Comparison of ENCODE assay signal across 10 cellular contexts in the genomic region with DNA sequence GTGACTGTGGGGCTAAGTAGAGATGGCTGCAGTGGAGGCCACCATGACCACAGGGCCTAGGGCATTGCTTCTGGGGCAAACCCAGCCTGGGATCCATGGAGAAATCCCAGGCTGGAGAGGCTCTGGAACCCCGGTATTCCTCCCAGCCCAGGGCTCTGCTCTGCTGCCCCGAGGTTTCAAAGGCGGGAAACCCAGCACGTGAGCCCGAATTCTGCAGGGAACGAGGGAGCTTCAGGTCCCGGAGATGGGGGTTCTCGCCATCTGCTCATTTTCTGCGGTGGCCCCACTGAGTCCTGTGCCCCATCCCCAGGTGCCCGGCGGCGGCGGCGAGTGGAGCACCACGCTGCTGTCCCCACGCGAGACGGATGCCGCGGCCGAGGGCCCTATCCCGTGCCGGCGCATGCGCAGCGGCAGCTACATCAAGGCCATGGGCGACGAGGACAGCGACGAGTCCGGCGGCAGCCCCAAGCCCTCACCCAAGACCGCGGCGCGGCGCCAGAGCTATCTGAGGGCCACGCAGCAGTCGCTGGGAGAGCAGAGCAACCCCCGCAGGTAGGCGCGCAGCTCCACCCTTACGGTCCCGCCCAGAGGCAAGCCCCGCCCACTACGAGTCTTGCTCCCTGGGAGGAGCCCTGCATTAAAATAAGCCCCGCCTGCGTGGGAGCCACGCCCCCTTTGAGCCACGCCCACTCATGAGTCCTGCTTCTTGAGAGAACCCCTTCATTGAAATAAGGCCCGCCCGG.
DNase-seq lines count a peak whose midpoint lies in the region; ATAC-seq, FAIRE-seq and TF ChIP-seq lines count a peak whose summit lies in the region.
"Had no signal": no experiment of that assay in that cellular context is flagged by ENCODE, and none has a peak within 500 bp of the region (broad histone marks: within the 10 kb centered on the region; RNA-seq: fewer than 3 reads in every experiment).

No MANE protein-coding gene starts in this region.

- peak; percentile 38 to 84; a peak in 5 of 6 replicates for ATAC-seq in A549
- ATAC-seq in HG02678 (IDR thresholded peaks at IDR 0.05; ENCODE audit: unreplicated experiment), result peak; percentile 38
- ATAC-seq in activated naive CD8-positive, alpha-beta T cell treated with anti-CD3 and anti-CD28 coated beads, Interleukin-2, amount 10 ng/mL, durations not matched to agents 7 days and 5 days (ENCODE audit: low read depth), result peak; percentile 63
- ATAC-seq in GM21529 (IDR thresholded peaks at IDR 0.05; ENCODE audit: unreplicated experiment), result no peak
- no peak for ATAC-seq in GM21515 (IDR thresholded peaks at IDR 0.05; ENCODE audit: unreplicated experiment)

- peak overlapping the region; percentile 30 for H3K4me3 Mint-ChIP-seq in activated naive CD8-positive, alpha-beta T cell treated with anti-CD3 and anti-CD28 coated beads, Interleukin-2, amount 10 ng/mL, durations not matched to agents 7 days and 5 days

- H3K4me1 Mint-ChIP-seq in activated naive CD8-positive, alpha-beta T cell treated with anti-CD3 and anti-CD28 coated beads, Interleukin-2, amount 10 ng/mL, durations not matched to agents 7 days and 5 days, result peaks cover 10% of the 10 kb centered on the region

- CTCF ChIA-PET in A549 (lab: Yijun Ruan, JAX), result interaction anchor here (1.0 to 6.3 kb wide), 4 partner anchors 14 to 280 kb away, joined by 3 to 142 read pairs (median 29); no protein-coding TSS in a partner anchor

- POLR2A ChIA-PET in A549 (lab: Yijun Ruan, JAX), result no interaction called here
- POLR2A ChIA-PET in activated naive CD8-positive, alpha-beta T cell treated with anti-CD3 and anti-CD28 coated beads, Interleukin-2, amount 10 ng/mL, durations not matched to agents 7 days and 5 days (lab: Charles Lee), result no interaction called here

- peak overlapping the region; percentile 84 for H3K4me2 ChIP-seq in A549

- TF ChIP-seq CTCF in A549 (IDR thresholded peaks at IDR 0.05) (no peak), left ventricle myocardium inferior (IDR thresholded peaks at IDR 0.05; ENCODE audit: borderline replicate concordance) (no peak), retinal pigment epithelial cell (conservative IDR thresholded peaks at IDR 0.05; ENCODE audit: low read depth, low read length) (no peak)

- no peaks in the 10 kb centered on the region for H3K36me3 ChIP-seq in left ventricle myocardium inferior

- H3K36me3 Mint-ChIP-seq in activated naive CD8-positive, alpha-beta T cell treated with anti-CD3 and anti-CD28 coated beads, Interleukin-2, amount 10 ng/mL, durations not matched to agents 7 days and 5 days, result no peaks in the 10 kb centered on the region

- peak overlapping the region; percentile 45 for H3K4me3 ChIP-seq in A549
- peak overlapping the region; percentile 56 for H3K4me3 ChIP-seq in left ventricle myocardium inferior
- peak overlapping the region; percentile 25 for H3K4me3 ChIP-seq in retinal pigment epithelial cell (ENCODE audit: low read length)

- 2% methylated on average over 9 of the region's 52 CpGs for WGBS in A549 (ENCODE audit: missing lambda C conversion rate)

- TF ChIP-seq EP300 in A549 (IDR thresholded peaks at IDR 0.05), result no peak

- no peaks in the 10 kb centered on the region for H3K27me3 Mint-ChIP-seq in activated naive CD8-positive, alpha-beta T cell treated with anti-CD3 and anti-CD28 coated beads, Interleukin-2, amount 10 ng/mL, durations not matched to agents 7 days and 5 days

- H3K27ac ChIP-seq in A549 (peak overlapping the region; percentile 59 to 80; a peak in 5 of 6 replicates), left ventricle myocardium inferior (replicated peaks) (no peak overlapping the region)

- 0 out of 2 replicates have a peak, but pooled peaks have one; percentile 17 for TF ChIP-seq POLR2A in A549 (IDR thresholded peaks at IDR 0.05; ENCODE audit: low read length)

- no peak for FAIRE-seq in A549 (lab: Jason Lieb, UNC)
- FAIRE-seq: G401.6, islet of Langerhans had no signal

- peak; percentile 64 to 89 for DNase-seq in A549 (ENCODE audit: low read depth in 1 of 2, low spot score in 1 of 2)
- DNase-seq in SW 1271 (lab: John Stamatoyannopoulos, UW), result peak; percentile 75 to 87
- peak; percentile 86 for DNase-seq in activated naive CD8-positive, alpha-beta T cell treated with anti-CD3 and anti-CD28 coated beads, Interleukin-2, amount 10 ng/mL, durations not matched to agents 7 days and 5 days
- peak; percentile 71 for DNase-seq in left ventricle myocardium inferior
- no peak for DNase-seq in retinal pigment epithelial cell (ENCODE audit: low read depth)

- H3K4me1 ChIP-seq in A549 (no peaks in the 10 kb centered on the region), left ventricle myocardium inferior (peaks cover 7% of the 10 kb centered on the region)

- intact Hi-C loops in left ventricle myocardium inferior (cut with micrococcal nuclease), result no loop called here

- no peaks in the 10 kb centered on the region for H3K9me3 Mint-ChIP-seq in activated naive CD8-positive, alpha-beta T cell treated with anti-CD3 and anti-CD28 coated beads, Interleukin-2, amount 10 ng/mL, durations not matched to agents 7 days and 5 days

- no peaks in the 10 kb centered on the region for H3K9me3 ChIP-seq in A549
- no peaks in the 10 kb centered on the region for H3K9me3 ChIP-seq in left ventricle myocardium inferior (replicated peaks)

- TF ChIP-seq RAD21 in A549 (conservative IDR thresholded peaks at IDR 0.05 in 1 of 2, IDR thresholded peaks at IDR 0.05 in 1 of 2), result no peak

- peaks cover 40% of the 10 kb centered on the region for H3K27me3 ChIP-seq in left ventricle myocardium inferior (ENCODE audit: low read depth)

- H3K27ac Mint-ChIP-seq in activated naive CD8-positive, alpha-beta T cell treated with anti-CD3 and anti-CD28 coated beads, Interleukin-2, amount 10 ng/mL, durations not matched to agents 7 days and 5 days, result no peak overlapping the region

TF ChIP-seq in A549, 52 proteins besides CTCF, POLR2A, EP300 and RAD21:
- TF ChIP-seq, protein P1, sequence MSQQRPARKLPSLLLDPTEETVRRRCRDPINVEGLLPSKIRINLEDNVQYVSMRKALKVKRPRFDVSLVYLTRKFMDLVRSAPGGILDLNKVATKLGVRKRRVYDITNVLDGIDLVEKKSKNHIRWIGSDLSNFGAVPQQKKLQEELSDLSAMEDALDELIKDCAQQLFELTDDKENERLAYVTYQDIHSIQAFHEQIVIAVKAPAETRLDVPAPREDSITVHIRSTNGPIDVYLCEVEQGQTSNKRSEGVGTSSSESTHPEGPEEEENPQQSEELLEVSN (IDR thresholded peaks at IDR 0.05; ENCODE audit: borderline replicate concordance, low read depth), result peak; percentile 98
- TF ChIP-seq RFX5 (IDR thresholded peaks at IDR 0.05) (no peak), HOXB13 (CRISPR knock-in tag; IDR thresholded peaks at IDR 0.05; ENCODE audit: low read depth) (no peak), EHF (CRISPR knock-in tag; IDR thresholded peaks at IDR 0.05) (no peak), TP53 (CRISPR knock-in tag; IDR thresholded peaks at IDR 0.05) (no peak), ESRRA (IDR thresholded peaks at IDR 0.05; ENCODE audit: borderline replicate concordance, low read length) (no peak), HOXB5 (CRISPR knock-in tag; IDR thresholded peaks at IDR 0.05) (no peak), SREBF2 (IDR thresholded peaks at IDR 0.05) (no peak), KDM5A (IDR thresholded peaks at IDR 0.05) (no peak), JUN (IDR thresholded peaks at IDR 0.05) (no peak), NFE2L2 (conservative IDR thresholded peaks at IDR 0.05; ENCODE audit: low read length) (no peak), SMC3 (IDR thresholded peaks at IDR 0.05) (no peak)
- TF ChIP-seq, protein P2, sequence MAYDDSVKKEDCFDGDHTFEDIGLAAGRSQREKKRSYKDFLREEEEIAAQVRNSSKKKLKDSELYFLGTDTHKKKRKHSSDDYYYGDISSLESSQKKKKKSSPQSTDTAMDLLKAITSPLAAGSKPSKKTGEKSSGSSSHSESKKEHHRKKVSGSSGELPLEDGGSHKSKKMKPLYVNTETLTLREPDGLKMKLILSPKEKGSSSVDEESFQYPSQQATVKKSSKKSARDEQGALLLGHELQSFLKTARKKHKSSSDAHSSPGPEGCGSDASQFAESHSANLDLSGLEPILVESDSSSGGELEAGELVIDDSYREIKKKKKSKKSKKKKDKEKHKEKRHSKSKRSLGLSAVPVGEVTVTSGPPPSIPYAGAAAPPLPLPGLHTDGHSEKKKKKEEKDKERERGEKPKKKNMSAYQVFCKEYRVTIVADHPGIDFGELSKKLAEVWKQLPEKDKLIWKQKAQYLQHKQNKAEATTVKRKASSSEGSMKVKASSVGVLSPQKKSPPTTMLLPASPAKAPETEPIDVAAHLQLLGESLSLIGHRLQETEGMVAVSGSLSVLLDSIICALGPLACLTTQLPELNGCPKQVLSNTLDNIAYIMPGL (CRISPR knock-in tag; IDR thresholded peaks at IDR 0.05; ENCODE audit: borderline replicate concordance), result no peak
- TF ChIP-seq, protein P3, sequence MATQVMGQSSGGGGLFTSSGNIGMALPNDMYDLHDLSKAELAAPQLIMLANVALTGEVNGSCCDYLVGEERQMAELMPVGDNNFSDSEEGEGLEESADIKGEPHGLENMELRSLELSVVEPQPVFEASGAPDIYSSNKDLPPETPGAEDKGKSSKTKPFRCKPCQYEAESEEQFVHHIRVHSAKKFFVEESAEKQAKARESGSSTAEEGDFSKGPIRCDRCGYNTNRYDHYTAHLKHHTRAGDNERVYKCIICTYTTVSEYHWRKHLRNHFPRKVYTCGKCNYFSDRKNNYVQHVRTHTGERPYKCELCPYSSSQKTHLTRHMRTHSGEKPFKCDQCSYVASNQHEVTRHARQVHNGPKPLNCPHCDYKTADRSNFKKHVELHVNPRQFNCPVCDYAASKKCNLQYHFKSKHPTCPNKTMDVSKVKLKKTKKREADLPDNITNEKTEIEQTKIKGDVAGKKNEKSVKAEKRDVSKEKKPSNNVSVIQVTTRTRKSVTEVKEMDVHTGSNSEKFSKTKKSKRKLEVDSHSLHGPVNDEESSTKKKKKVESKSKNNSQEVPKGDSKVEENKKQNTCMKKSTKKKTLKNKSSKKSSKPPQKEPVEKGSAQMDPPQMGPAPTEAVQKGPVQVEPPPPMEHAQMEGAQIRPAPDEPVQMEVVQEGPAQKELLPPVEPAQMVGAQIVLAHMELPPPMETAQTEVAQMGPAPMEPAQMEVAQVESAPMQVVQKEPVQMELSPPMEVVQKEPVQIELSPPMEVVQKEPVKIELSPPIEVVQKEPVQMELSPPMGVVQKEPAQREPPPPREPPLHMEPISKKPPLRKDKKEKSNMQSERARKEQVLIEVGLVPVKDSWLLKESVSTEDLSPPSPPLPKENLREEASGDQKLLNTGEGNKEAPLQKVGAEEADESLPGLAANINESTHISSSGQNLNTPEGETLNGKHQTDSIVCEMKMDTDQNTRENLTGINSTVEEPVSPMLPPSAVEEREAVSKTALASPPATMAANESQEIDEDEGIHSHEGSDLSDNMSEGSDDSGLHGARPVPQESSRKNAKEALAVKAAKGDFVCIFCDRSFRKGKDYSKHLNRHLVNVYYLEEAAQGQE (IDR thresholded peaks at IDR 0.05), result no peak
- TF ChIP-seq, protein P4, sequence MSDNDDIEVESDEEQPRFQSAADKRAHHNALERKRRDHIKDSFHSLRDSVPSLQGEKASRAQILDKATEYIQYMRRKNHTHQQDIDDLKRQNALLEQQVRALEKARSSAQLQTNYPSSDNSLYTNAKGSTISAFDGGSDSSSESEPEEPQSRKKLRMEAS (IDR thresholded peaks at IDR 0.05), result peak; percentile 90

Comparison
In these comparisons a context has a peak if more than half of its experiments do, and no peak if none do; other contexts are left out.
1. ATAC-seq: peak in A549 (2 of 2), HG02678 (single experiment) and activated naive CD8-positive, alpha-beta T cell treated with anti-CD3 and anti-CD28 coated beads, Interleukin-2, amount 10 ng/mL, durations not matched to agents 7 days and 5 days (single experiment); none in GM21529 (single experiment) and GM21515 (single experiment).
2. Peak in every context shown above with its lines, with median percentiles within 50 percentile points of each other: H3K4me3 ChIP-seq.